In genomic region chr21:33938381-33938780, GRCh38 we compare ENCODE assay signal across 16 cellular contexts. TPM values are rescaled to one million over a fixed set of nuclear protein-coding genes. Genes with fewer than 3 reads are reported as not detected.
DNase-seq lines count a peak whose midpoint lies in the region; ATAC-seq lines count a peak whose summit lies in the region.
"Had no signal": no experiment of that assay in that cellular context is flagged by ENCODE, and none has a peak within 500 bp of the region (broad histone marks: within the 10 kb centered on the region; RNA-seq: fewer than 3 reads in every experiment).

No MANE protein-coding gene starts in this region.

- H4K20me1 ChIP-seq in Karpas-422 (ENCODE audit: insufficient read depth, low read depth, low read length): no peaks in the 10 kb centered on the region

- H3K4me3 Mint-ChIP-seq in activated CD4-positive, alpha-beta T cell treated with anti-CD3 and anti-CD28 coated beads, Interleukin-2, amount 10 ng/mL, durations not matched to agents 7 days and 5 days: no peak overlapping the region
- peak overlapping the region; percentile 92 for H3K4me3 Mint-ChIP-seq in activated T-helper 17 cell treated with anti-CD3 and anti-CD28 coated beads, Interleukin-2, amount 50 U/mL, for 72 hours
- H3K4me3 Mint-ChIP-seq in memory B cell: peak overlapping the region; percentile 35
- H3K4me3 Mint-ChIP-seq: mesothelial cell of epicardium had no signal

- H3K79me2 ChIP-seq in Karpas-422 (ENCODE audit: low read length): no peaks in the 10 kb centered on the region

- in situ Hi-C loops in HAP-1 (cut with MboI; ENCODE audit: low sequenced_read_pairs): no loop called here

- peaks cover 6% of the 10 kb centered on the region for H3K9me3 Mint-ChIP-seq in activated CD4-positive, alpha-beta T cell treated with anti-CD3 and anti-CD28 coated beads, Interleukin-2, amount 10 ng/mL, durations not matched to agents 7 days and 5 days
- H3K9me3 Mint-ChIP-seq in activated T-helper 17 cell treated with anti-CD3 and anti-CD28 coated beads, Interleukin-2, amount 50 U/mL, for 72 hours: no peaks in the 10 kb centered on the region
- H3K9me3 Mint-ChIP-seq in memory B cell: no peaks in the 10 kb centered on the region
- H3K9me3 Mint-ChIP-seq: mesothelial cell of epicardium had no signal

- H3K27ac ChIP-seq in Karpas-422 (ENCODE audit: low read length): no peak overlapping the region
- H3K27ac ChIP-seq in caudate nucleus (ENCODE audit: low read depth, low read length): no peak overlapping the region
- H3K27ac ChIP-seq: ascending aorta, WERI-Rb-1 had no signal

- no peaks in the 10 kb centered on the region for H3K27me3 Mint-ChIP-seq in activated CD4-positive, alpha-beta T cell treated with anti-CD3 and anti-CD28 coated beads, Interleukin-2, amount 10 ng/mL, durations not matched to agents 7 days and 5 days
- H3K27me3 Mint-ChIP-seq in activated T-helper 17 cell treated with anti-CD3 and anti-CD28 coated beads, Interleukin-2, amount 50 U/mL, for 72 hours: no peaks in the 10 kb centered on the region
- no peaks in the 10 kb centered on the region for H3K27me3 Mint-ChIP-seq in memory B cell

- H3K9me3 ChIP-seq in Karpas-422 (ENCODE audit: low read length) (no peaks in the 10 kb centered on the region), HAP-1 (no peaks in the 10 kb centered on the region; the same call in 1 of the 2 replicates)
- H3K9me3 ChIP-seq: ascending aorta had no signal

- no peak overlapping the region for H3K9ac ChIP-seq in Karpas-422 (ENCODE audit: low read length)

- H3K36me3 Mint-ChIP-seq in activated CD4-positive, alpha-beta T cell treated with anti-CD3 and anti-CD28 coated beads, Interleukin-2, amount 10 ng/mL, durations not matched to agents 7 days and 5 days (ENCODE audit: low read depth): peaks cover 73% of the 10 kb centered on the region
- peaks cover 81% of the 10 kb centered on the region for H3K36me3 Mint-ChIP-seq in activated T-helper 17 cell treated with anti-CD3 and anti-CD28 coated beads, Interleukin-2, amount 50 U/mL, for 72 hours (ENCODE audit: low read depth)
- H3K36me3 Mint-ChIP-seq in memory B cell: no peaks in the 10 kb centered on the region

- POLR2A ChIA-PET in activated CD4-positive, alpha-beta T cell treated with anti-CD3 and anti-CD28 coated beads, Interleukin-2, amount 10 ng/mL, durations not matched to agents 7 days and 5 days (lab: Charles Lee): no interaction called here

- peak overlapping the region; percentile 61 for H3K4me2 ChIP-seq in Karpas-422 (ENCODE audit: low read depth, low read length, poor library complexity, severe bottlenecking)

- H2AFZ ChIP-seq in Karpas-422 (ENCODE audit: low read length): peak overlapping the region; percentile 86

- H3K9me2 ChIP-seq in Karpas-422 (replicated peaks; ENCODE audit: insufficient read depth, low read length): no peaks in the 10 kb centered on the region

- H3K4me1 ChIP-seq in Karpas-422 (ENCODE audit: low read length) (peaks cover 15% of the 10 kb centered on the region), HAP-1 (peaks cover 44% of the 10 kb centered on the region)

- peaks cover 66% of the 10 kb centered on the region for H3K4me1 Mint-ChIP-seq in activated CD4-positive, alpha-beta T cell treated with anti-CD3 and anti-CD28 coated beads, Interleukin-2, amount 10 ng/mL, durations not matched to agents 7 days and 5 days
- peaks cover 18% of the 10 kb centered on the region for H3K4me1 Mint-ChIP-seq in activated T-helper 17 cell treated with anti-CD3 and anti-CD28 coated beads, Interleukin-2, amount 50 U/mL, for 72 hours
- peaks cover 7% of the 10 kb centered on the region for H3K4me1 Mint-ChIP-seq in memory B cell

- H3K27me3 ChIP-seq in Karpas-422 (ENCODE audit: low read length) (no peaks in the 10 kb centered on the region), HAP-1 (ENCODE audit: low read depth) (no peaks in the 10 kb centered on the region)
- H3K27me3 ChIP-seq: ascending aorta had no signal

- ATAC-seq in activated T-helper 17 cell treated with anti-CD3 and anti-CD28 coated beads, Interleukin-2, amount 50 U/mL, for 72 hours (replicated peaks): no peak
- ATAC-seq in memory B cell (ENCODE audit: low read depth): no peak
- ATAC-seq: left colon had no signal

- CTCF ChIA-PET in activated CD4-positive, alpha-beta T cell treated with anti-CD3 and anti-CD28 coated beads, Interleukin-2, amount 10 ng/mL, durations not matched to agents 7 days and 5 days (lab: Charles Lee): interaction anchor here (0.8 to 9.6 kb wide), 6 partner anchors 10 to 191 kb away, joined by 3 to 78 read pairs (median 4); partner anchors contain the start of genes MRPS6 and SLC5A3

- peak overlapping the region; percentile 95 for H3K27ac Mint-ChIP-seq in activated CD4-positive, alpha-beta T cell treated with anti-CD3 and anti-CD28 coated beads, Interleukin-2, amount 10 ng/mL, durations not matched to agents 7 days and 5 days
- peak overlapping the region; percentile 98 for H3K27ac Mint-ChIP-seq in activated T-helper 17 cell treated with anti-CD3 and anti-CD28 coated beads, Interleukin-2, amount 50 U/mL, for 72 hours
- H3K27ac Mint-ChIP-seq in memory B cell: no peak overlapping the region

- H3K36me3 ChIP-seq in Karpas-422 (ENCODE audit: insufficient read depth, low read length) (no peaks in the 10 kb centered on the region), HAP-1 (replicated peaks) (no peaks in the 10 kb centered on the region)
- H3K36me3 ChIP-seq: ascending aorta, WERI-Rb-1 had no signal

- H3K4me3 ChIP-seq in Karpas-422 (ENCODE audit: low read length) (peak overlapping the region; percentile 11; the same call in 1 of the 2 replicates), HAP-1 (no peak overlapping the region)
- H3K4me3 ChIP-seq: ascending aorta had no signal

- DNase-seq in activated CD4-positive, alpha-beta T cell treated with anti-CD3 and anti-CD28 coated beads, Interleukin-2, amount 10 ng/mL, durations not matched to agents 7 days and 5 days: no peak
- DNase-seq in activated CD4-positive, alpha-beta T cell treated with anti-CD3 and anti-CD28 coated beads, Interleukin-2, amount 50 U/mL, for 1 hour: no peak
- DNase-seq in Karpas-422 (no peak), memory B cell (ENCODE audit: low spot score in 2 of 2) (no peak), middle frontal gyrus (ENCODE audit: extremely low spot score, low spot score) (no peak), HAP-1 (ENCODE audit: low spot score in 2 of 2) (no peak), caudate nucleus (lab: John Stamatoyannopoulos, UW) (no peak)
- DNase-seq: C1 segment of cervical spinal cord, DMS79, left colon, NCI-H1105 treated with DMSO at 0.1 percent for 48 hours, NCI-H748 treated with DMSO at 0.1 percent for 48 hours, WERI-Rb-1 had no signal

RNA-seq across cellular contexts. Expression of gene ATP5PO, which starts 22.8 kb away (rescaled TPM):
- 100 to 1,000 TPM; 190 to 201 TPM for total RNA-seq in activated CD4-positive, alpha-beta T cell treated with anti-CD3 and anti-CD28 coated beads, Interleukin-2, amount 10 ng/mL, durations not matched to agents 7 days and 5 days
- total RNA-seq in Karpas-422 (2014; rRNA removed; shearing (Covaris generic); ENCODE audit: low replicate concordance): 310 and 335 TPM in 2 replicates
- total RNA-seq in activated T-helper 17 cell treated with anti-CD3 and anti-CD28 coated beads, Interleukin-2, amount 50 U/mL, for 72 hours: 100 to 1,000 TPM; 203 to 227 TPM
